ENCODE assay signal across 8 cellular contexts in genomic region chr4:186144596-186145569, GRCh38. TPM values are rescaled to one million over a fixed set of nuclear protein-coding genes. Genes with fewer than 3 reads are reported as not detected.
DNase-seq lines count a peak whose midpoint lies in the region; ATAC-seq, FAIRE-seq and TF ChIP-seq lines count a peak whose summit lies in the region.

No MANE protein-coding gene starts in this region.

- peak overlapping the region; percentile 70 to 84 (median 81) for H3K9ac ChIP-seq in skeletal muscle tissue (ENCODE audit: low read depth in 1 of 3, low read length in 3 of 3)

- no peaks in the 10 kb centered on the region for H3K27me3 ChIP-seq in bronchial epithelial cell (ENCODE audit: control insufficient read depth, insufficient read depth, low read length)
- peaks cover 0 to 10% (median 0%) of the 10 kb centered on the region in 3 donors for H3K27me3 ChIP-seq in skeletal muscle tissue (ENCODE audit: control insufficient read depth in 3 of 3, insufficient read depth in 3 of 3, low read length in 3 of 3)

- H3K36me3 ChIP-seq in bronchial epithelial cell (ENCODE audit: control insufficient read depth, insufficient read depth, low read length) (no peaks in the 10 kb centered on the region), skeletal muscle tissue (ENCODE audit: control insufficient read depth in 3 of 3, insufficient read depth in 3 of 3, low read length in 3 of 3) (no peaks in the 10 kb centered on the region)

- no peaks in the 10 kb centered on the region for H3K9me3 ChIP-seq in skeletal muscle tissue (ENCODE audit: control insufficient read depth in 3 of 3, low read length in 3 of 3)

- H3K4me1 ChIP-seq in skeletal muscle tissue (ENCODE audit: control insufficient read depth in 3 of 3, insufficient read depth in 3 of 3, low read length in 3 of 3): peaks cover 2 to 12% (median 5%) of the 10 kb centered on the region in 3 donors

- H3K27ac ChIP-seq in skeletal muscle tissue (ENCODE audit: low read depth, low read length): peak overlapping the region; percentile 43

- FAIRE-seq in bronchial epithelial cell (lab: Jason Lieb, UNC): no peak

- DNase-seq in NCI-H748 (lab: John Stamatoyannopoulos, UW; ENCODE audit: unreplicated experiment) (peak; percentile 61), NCI-H748 treated with DMSO at 0.1 percent for 48 hours (lab: John Stamatoyannopoulos, UW) (no peak), OCI-M1 (lab: John Stamatoyannopoulos, UW) (peak; percentile 65), bronchial epithelial cell (ENCODE audit: low read depth) (peak; percentile 17), islet precursor cell (peak; percentile 85), NCI-H1048 (lab: John Stamatoyannopoulos, UW) (no peak)

- H3K4me3 ChIP-seq in bronchial epithelial cell (ENCODE audit: low read depth, low read length): peak overlapping the region; percentile 46
- H3K4me3 ChIP-seq in skeletal muscle tissue (ENCODE audit: low read length in 3 of 3): peak overlapping the region; percentile 74 to 81 (median 77)

- peak; percentile 31 for ATAC-seq in HG02571 (IDR thresholded peaks at IDR 0.05; ENCODE audit: unreplicated experiment)

- no peak for TF ChIP-seq CTCF in bronchial epithelial cell (IDR thresholded peaks at IDR 0.05; ENCODE audit: insufficient read depth, low read length, severe bottlenecking)

RNA-seq across cellular contexts. Expression of gene FAM149A, which starts 40.4 kb away (rescaled TPM):
- total RNA-seq in bronchial epithelial cell: 0.26 and 0.64 TPM in 2 replicates
- total RNA-seq in skeletal muscle tissue: 6.8 TPM

RNA-seq across cellular contexts. Expression of gene CYP4V2, which starts 46.5 kb away (rescaled TPM):
- total RNA-seq in bronchial epithelial cell (2.2 and 7.4 TPM in 2 replicates), skeletal muscle tissue (5.7 TPM)

Comparison
In these comparisons a context has a peak if more than half of its experiments do, and no peak if none do; other contexts are left out.
1. DNase-seq: peak in NCI-H748 (single experiment), OCI-M1 (single experiment), bronchial epithelial cell (single experiment) and islet precursor cell (single experiment); none in NCI-H748 treated with DMSO at 0.1 percent for 48 hours (single experiment) and NCI-H1048 (single experiment).